In the genomic region with DNA sequence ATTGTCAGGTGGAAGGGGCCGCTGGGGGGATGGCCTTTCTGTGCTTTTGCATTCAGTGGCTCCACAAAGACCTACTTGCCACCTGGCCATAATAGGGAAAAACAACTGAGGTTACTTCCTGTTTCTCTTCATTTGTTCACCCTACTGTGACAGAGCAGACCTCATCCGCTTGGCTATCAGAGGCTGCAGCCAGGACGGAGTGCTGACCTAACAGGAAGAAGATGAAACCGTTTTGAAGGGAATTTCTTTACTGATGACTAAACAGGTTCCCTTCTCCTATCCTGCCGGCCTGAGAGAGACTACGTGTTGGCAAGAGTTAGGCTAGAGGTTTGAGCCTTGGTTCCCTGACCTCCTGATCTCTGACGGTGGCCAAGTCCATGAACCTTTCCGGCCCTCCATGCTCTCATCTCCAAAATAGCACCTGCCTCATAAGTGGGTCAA, we compare ENCODE assay signal across 9 cellular contexts. TPM values are rescaled to one million over a fixed set of nuclear protein-coding genes. Genes with fewer than 3 reads are reported as not detected.
A peak's percentile ranks its signal among the peaks of the same experiment; 100 is the strongest.
DNase-seq lines count a peak whose midpoint lies in the region; ATAC-seq and TF ChIP-seq lines count a peak whose summit lies in the region.
"Had no signal": no experiment of that assay in that cellular context is flagged by ENCODE, and none has a peak within 500 bp of the region (broad histone marks: within the 10 kb centered on the region; RNA-seq: fewer than 3 reads in every experiment).

No MANE protein-coding gene starts in this region.

- ATAC-seq in GM18502 (IDR thresholded peaks at IDR 0.05; ENCODE audit: poor library complexity, unreplicated experiment) (peak; percentile 99), GM21526 (IDR thresholded peaks at IDR 0.05; ENCODE audit: low FRiP score, unreplicated experiment) (peak; percentile 96), HG03558 (IDR thresholded peaks at IDR 0.05; ENCODE audit: extremely low read depth, unreplicated experiment) (peak; percentile 93)

- peaks cover 0 to 40% (median 4%) of the 10 kb centered on the region in 3 donors for H3K27me3 ChIP-seq in stomach

- intact Hi-C loops in stomach (cut with DNase I; ENCODE audit: low total_unique reads) = no loop called here

- DNase-seq in glomerular visceral epithelial cell (ENCODE audit: extremely low spot score) (peak; percentile 37), T-helper 1 cell (no peak), stomach (no peak)
- DNase-seq in effector CD8-positive, alpha-beta T cell (lab: John Stamatoyannopoulos, UW) = no peak
- DNase-seq in central memory CD4-positive, alpha-beta T cell = no peak

- H3K9me3 ChIP-seq in stomach = no peaks in the 10 kb centered on the region

- no peak overlapping the region for H3K27ac ChIP-seq in stomach
- H3K27ac ChIP-seq: VCaP had no signal

- no peak for TF ChIP-seq POLR2A in stomach (IDR thresholded peaks at IDR 0.05)

- no peaks in the 10 kb centered on the region for H3K36me3 ChIP-seq in stomach

- WGBS in stomach, 5 donors = 56 to 60% (median 58%) methylated on average over 8 of the region's 8 CpGs

- H3K4me3 ChIP-seq in stomach = no peak overlapping the region

- no peak for TF ChIP-seq CTCF in stomach (IDR thresholded peaks at IDR 0.05)

- no peak for TF ChIP-seq EP300 in stomach (IDR thresholded peaks at IDR 0.05)

- H3K4me1 ChIP-seq in stomach = no peaks in the 10 kb centered on the region

RNA-seq across cellular contexts. Expression of gene PRR18, which starts 21.3 kb away (rescaled TPM):
- under 1 TPM in 1 of 5 donors, not detected in 4; 0.18 TPM for total RNA-seq in stomach
- polyA plus RNA-seq in stomach = not detected

RNA-seq across cellular contexts. Expression of gene SFT2D1, which starts 55.5 kb away (rescaled TPM):
- total RNA-seq in stomach = 10 to 100 TPM in 3 of 5 donors, 1 to 10 TPM in 2; 4.7 to 96.8 (median 44.6) TPM
- 10 to 100 TPM; 37.7 to 59.3 (median 44.4) TPM for polyA plus RNA-seq in stomach
